ENCODE assay signal across 9 cellular contexts in the genomic region with DNA sequence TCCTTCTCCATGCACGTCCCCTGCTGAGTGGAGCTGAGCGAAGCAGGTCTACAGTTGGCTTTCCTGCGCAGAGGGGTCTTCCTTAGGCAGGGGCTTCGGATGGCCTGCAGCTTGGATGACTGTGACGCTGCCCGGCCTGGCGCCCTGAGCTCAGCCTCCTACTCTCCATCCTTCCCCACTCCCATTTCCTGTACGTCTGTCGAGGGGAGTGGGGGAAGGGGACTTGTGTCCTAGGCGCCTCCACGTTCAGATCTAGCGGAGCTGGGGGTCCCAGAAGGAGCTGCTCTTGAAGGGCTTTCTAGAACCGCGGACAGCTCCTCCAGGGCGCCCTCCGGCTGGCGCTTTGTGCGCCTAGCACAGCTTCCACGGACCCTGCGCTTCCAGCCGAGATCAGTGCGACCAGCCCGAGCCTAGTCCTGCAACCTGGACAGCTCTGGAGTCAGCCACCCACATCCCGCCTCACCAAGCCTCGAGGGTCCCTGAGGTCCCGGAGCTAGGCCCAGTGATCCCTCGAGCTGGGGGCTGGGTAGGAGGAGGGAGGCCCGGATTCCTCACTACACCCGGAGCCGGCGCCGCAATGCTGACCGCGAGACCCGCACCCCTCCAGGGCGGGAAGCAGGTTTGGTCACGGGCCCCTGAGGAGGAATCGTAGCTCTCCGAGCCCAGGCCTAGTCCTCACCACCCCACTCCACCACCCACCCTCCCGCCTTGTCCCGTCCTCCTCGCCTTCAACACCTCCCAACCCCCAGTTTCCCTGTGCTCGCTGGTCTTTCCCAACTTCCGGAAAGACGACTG. TPM values are rescaled to one million over a fixed set of nuclear protein-coding genes. Genes with fewer than 3 reads are reported as not detected.
DNase-seq lines count a peak whose midpoint lies in the region; ATAC-seq, FAIRE-seq and TF ChIP-seq lines count a peak whose summit lies in the region.
"Had no signal": no experiment of that assay in that cellular context is flagged by ENCODE, and none has a peak within 500 bp of the region (broad histone marks: within the 10 kb centered on the region; RNA-seq: fewer than 3 reads in every experiment).

No MANE protein-coding gene starts in this region.

- H3K9me3 ChIP-seq in HepG2 (ENCODE audit: low read length) (no peaks in the 10 kb centered on the region), subcutaneous abdominal adipose tissue (ENCODE audit: control insufficient read depth in 5 of 5, low read length in 5 of 5) (no peaks in the 10 kb centered on the region)

- no peak for DNase-seq in activated CD4-positive, alpha-beta T cell treated with anti-CD3 and anti-CD28 coated beads, Interleukin-2, amount 10 ng/mL, durations not matched to agents 24 days and 14 days
- no peak for DNase-seq in activated CD4-positive, alpha-beta T cell treated with anti-CD3 and anti-CD28 coated beads, Interleukin-2, amount 50 U/mL, for 4 hours
- DNase-seq in activated B cell treated with CpG ODN at 0.5 μM for 24 hours, result no peak
- no peak for DNase-seq in HepG2 (ENCODE audit: low spot score)
- DNase-seq in MV-4-11 (lab: John Stamatoyannopoulos, UW), result no peak
- DNase-seq: SIG-M5 had no signal

- no peaks in the 10 kb centered on the region for H3K9me3 Mint-ChIP-seq in activated CD4-positive, alpha-beta T cell treated with anti-CD3 and anti-CD28 coated beads, Interleukin-2, amount 10 ng/mL, durations not matched to agents 24 days and 14 days
- no peaks in the 10 kb centered on the region for H3K9me3 Mint-ChIP-seq in activated B cell treated with CpG ODN at 0.5 μM for 24 hours

- H3K36me3 ChIP-seq in HepG2 (replicated peaks in 1 of 2; ENCODE audit: control insufficient read depth in 1 of 2, insufficient read depth in 2 of 2, low read length in 2 of 2) (no peaks in the 10 kb centered on the region), subcutaneous abdominal adipose tissue (ENCODE audit: control insufficient read depth in 5 of 5, insufficient read depth in 5 of 5, low read length in 5 of 5) (no peaks in the 10 kb centered on the region)

- in situ Hi-C loops in HepG2 (cut with HindIII; ENCODE audit: extremely low pct_ligation_motif_present, low pct_unique_long_range_greater_than_20kb), result no loop called here

- H3K27me3 Mint-ChIP-seq in activated CD4-positive, alpha-beta T cell treated with anti-CD3 and anti-CD28 coated beads, Interleukin-2, amount 10 ng/mL, durations not matched to agents 24 days and 14 days, result peaks cover 67% of the 10 kb centered on the region
- peaks cover 49% of the 10 kb centered on the region for H3K27me3 Mint-ChIP-seq in activated B cell treated with CpG ODN at 0.5 μM for 24 hours

- intact Hi-C loops in activated CD4-positive, alpha-beta T cell treated with anti-CD3 and anti-CD28 coated beads, Interleukin-2, amount 10 ng/mL, durations not matched to agents 24 days and 14 days (cut with micrococcal nuclease), result no loop called here
- intact Hi-C loops in activated B cell treated with CpG ODN at 0.5 μM for 24 hours (cut with micrococcal nuclease) (no loop called here), HepG2 (cut with micrococcal nuclease; ENCODE audit: unreplicated experiment) (no loop called here)

- CTCF ChIA-PET in activated B cell treated with CpG ODN at 0.5 μM for 24 hours (lab: Charles Lee), result no interaction called here
- CTCF ChIA-PET in HepG2 (lab: Yijun Ruan, JAX; ENCODE audit: low intra/inter-chr PET ratio, low total read pairs), result no interaction called here

- TF ChIP-seq EP300 in HepG2 (IDR thresholded peaks at IDR 0.05; ENCODE audit: low read depth in 2 of 2, low read length in 2 of 2) (no peak), HepG2 (CRISPR knock-in tag; IDR thresholded peaks at IDR 0.05; ENCODE audit: borderline replicate concordance) (no peak)

- 19% methylated on average over 25 of the region's 45 CpGs for WGBS in HepG2 (ENCODE audit: low lambda C conversion rate)

- peaks cover 6% of the 10 kb centered on the region for H3K4me1 Mint-ChIP-seq in activated CD4-positive, alpha-beta T cell treated with anti-CD3 and anti-CD28 coated beads, Interleukin-2, amount 10 ng/mL, durations not matched to agents 24 days and 14 days
- H3K4me1 Mint-ChIP-seq in activated B cell treated with CpG ODN at 0.5 μM for 24 hours, result peaks cover 26% of the 10 kb centered on the region

- TF ChIP-seq RAD21 in HepG2 (CRISPR knock-in tag; IDR thresholded peaks at IDR 0.05), result no peak

- H3K4me3 Mint-ChIP-seq in activated CD4-positive, alpha-beta T cell treated with anti-CD3 and anti-CD28 coated beads, Interleukin-2, amount 10 ng/mL, durations not matched to agents 24 days and 14 days, result peak overlapping the region; percentile 51
- H3K4me3 Mint-ChIP-seq in activated B cell treated with CpG ODN at 0.5 μM for 24 hours, result peak overlapping the region; percentile 62

- no peaks in the 10 kb centered on the region for H3K79me2 ChIP-seq in HepG2 (ENCODE audit: insufficient read depth, low read length)

- FAIRE-seq in HepG2 (lab: Jason Lieb, UNC), result no peak

- 0 out of 2 replicates have a peak, but pooled peaks cover 2% of the 10 kb centered on the region for H4K20me1 ChIP-seq in HepG2 (ENCODE audit: insufficient read depth, low read length)

- H3K4me1 ChIP-seq in HepG2 (ENCODE audit: insufficient read depth, low read length) (peaks cover 18% of the 10 kb centered on the region), subcutaneous abdominal adipose tissue (ENCODE audit: control insufficient read depth in 5 of 5, insufficient read depth in 5 of 5, low read length in 5 of 5) (peaks cover 0 to 57% (median 35%) of the 10 kb centered on the region in 5 donors)

- H3K4me3 ChIP-seq in HepG2 (replicated peaks in 1 of 3; ENCODE audit: insufficient read depth in 1 of 3, low read depth in 2 of 3, low read length in 3 of 3), result no peak overlapping the region
- peak overlapping the region in 4 of 5 donors; percentile 46 to 72 (median 62) for H3K4me3 ChIP-seq in subcutaneous abdominal adipose tissue (ENCODE audit: low read depth in 1 of 5, low read length in 5 of 5)

- TF ChIP-seq POLR2A in HepG2 (IDR thresholded peaks at IDR 0.05; ENCODE audit: insufficient read depth in 1 of 2, low read depth in 2 of 2, low read length in 2 of 2), result no peak

- no peak for TF ChIP-seq CTCF in activated B cell treated with CpG ODN at 0.5 μM for 24 hours (IDR thresholded peaks at IDR 0.05)
- no peak for TF ChIP-seq CTCF in HepG2 (CRISPR knock-in tag; IDR thresholded peaks at IDR 0.05)

- H3K27me3 ChIP-seq in HepG2 (ENCODE audit: control insufficient read depth in 1 of 2, insufficient read depth in 2 of 2, low read length in 2 of 2) (peaks cover 12 to 82% of the 10 kb centered on the region in 2 experiments), subcutaneous abdominal adipose tissue (ENCODE audit: control insufficient read depth in 5 of 5, insufficient read depth in 4 of 5, low read length in 5 of 5) (peaks cover 24 to 59% (median 43%) of the 10 kb centered on the region in 5 donors)

- no peak overlapping the region for H3K4me2 ChIP-seq in HepG2 (ENCODE audit: low read depth, low read length)

- H2AFZ ChIP-seq in HepG2 (ENCODE audit: low read length), result no peak overlapping the region

- H3K27ac ChIP-seq in HepG2 (ENCODE audit: extremely low read length, insufficient read depth, low read length) (no peak overlapping the region), subcutaneous abdominal adipose tissue (ENCODE audit: low read depth, low read length) (no peak overlapping the region)

- H3K9ac ChIP-seq in HepG2 (ENCODE audit: insufficient read depth, low read depth, low read length) (no peak overlapping the region), subcutaneous abdominal adipose tissue (ENCODE audit: low read length in 5 of 5) (no peak overlapping the region)

- H3K27ac Mint-ChIP-seq in activated CD4-positive, alpha-beta T cell treated with anti-CD3 and anti-CD28 coated beads, Interleukin-2, amount 10 ng/mL, durations not matched to agents 24 days and 14 days, result no peak overlapping the region
- no peak overlapping the region for H3K27ac Mint-ChIP-seq in activated B cell treated with CpG ODN at 0.5 μM for 24 hours

- peaks cover 4% of the 10 kb centered on the region for H3K36me3 Mint-ChIP-seq in activated CD4-positive, alpha-beta T cell treated with anti-CD3 and anti-CD28 coated beads, Interleukin-2, amount 10 ng/mL, durations not matched to agents 24 days and 14 days (ENCODE audit: low read depth)
- H3K36me3 Mint-ChIP-seq in activated B cell treated with CpG ODN at 0.5 μM for 24 hours (ENCODE audit: low read depth), result no peaks in the 10 kb centered on the region

- POLR2A ChIA-PET in activated B cell treated with CpG ODN at 0.5 μM for 24 hours (lab: Charles Lee), result no interaction called here
- POLR2A ChIA-PET in HepG2 (lab: Yijun Ruan, JAX), result no interaction called here

- ATAC-seq in activated B cell treated with CpG ODN at 0.5 μM for 24 hours (ENCODE audit: low read depth), result no peak
- ATAC-seq in HepG2, result no peak
- no peak for ATAC-seq in HG02571 (IDR thresholded peaks at IDR 0.05; ENCODE audit: unreplicated experiment)
- ATAC-seq in GM19324 (IDR thresholded peaks at IDR 0.05; ENCODE audit: low FRiP score, unreplicated experiment), result no peak

- BruUV-seq in HepG2 (replicated peaks; lab: Mats Ljungman, UMichigan), result no TSS peak

RNA-seq across cellular contexts. Expression of gene GRID1, which starts 1.8 kb away (rescaled TPM):
- not detected in 2 replicates for total RNA-seq in activated CD4-positive, alpha-beta T cell treated with anti-CD3 and anti-CD28 coated beads, Interleukin-2, amount 10 ng/mL, durations not matched to agents 24 days and 14 days
- total RNA-seq in activated B cell treated with CpG ODN at 0.5 μM for 24 hours (not detected in 2 replicates), HepG2 (2016; rRNA removed; fragmentation: Illumina TruSeq; extraction: Trizol) (not detected in 2 replicates)
- total RNA-seq in HepG2 (2016; cell fraction: cytosol; rRNA removed; fragmentation: Illumina TruSeq; extraction: Trizol; ENCODE audit: low read depth), result not detected in 2 replicates
- not detected in 2 replicates for total RNA-seq in HepG2 (2016; cell fraction: insoluble cytoplasmic fraction; rRNA removed; fragmentation: Illumina TruSeq; extraction: Trizol)
- total RNA-seq in HepG2 (2016; cell fraction: membrane; rRNA removed; fragmentation: Illumina TruSeq; extraction: Trizol), result not detected in 2 replicates
- not detected in 2 replicates for total RNA-seq in HepG2 (2016; cell fraction: nucleus; rRNA removed; fragmentation: Illumina TruSeq; extraction: Trizol)
- 0.03 and 0.05 TPM in 2 replicates for polyA plus RNA-seq in HepG2 (2011; rRNA removed)
- polyA plus RNA-seq in HepG2 (2011; cell fraction: cytosol; rRNA removed), result 0.01 and 0.03 TPM in 2 replicates
- polyA plus RNA-seq in HepG2 (2011; cell fraction: nucleus; rRNA removed), result not detected in 2 replicates
- not detected in 2 replicates for polyA plus RNA-seq in HepG2 (2012)
- polyA plus RNA-seq in HepG2 (2016; cell fraction: cytosol; fragmentation: Illumina TruSeq; extraction: Trizol; ENCODE audit: low read depth), result not detected in 2 replicates
- polyA plus RNA-seq in HepG2 (2016; cell fraction: insoluble cytoplasmic fraction; fragmentation: Illumina TruSeq; extraction: Trizol; ENCODE audit: low read depth), result not detected in 2 replicates
- not detected in 2 replicates for polyA plus RNA-seq in HepG2 (2016; cell fraction: membrane; fragmentation: Illumina TruSeq; extraction: Trizol; ENCODE audit: low read depth)
- polyA plus RNA-seq in HepG2 (2016; cell fraction: nucleus; fragmentation: Illumina TruSeq; extraction: Trizol; ENCODE audit: insufficient read depth, low read depth), result not detected in 2 replicates
- 5.3 TPM in 1 of 2 replicates, not detected in the other for polyA minus RNA-seq in HepG2 (2011; rRNA and poly(A)+ RNA removed; ENCODE audit: low replicate concordance)
- not detected in 2 replicates for polyA minus RNA-seq in HepG2 (2011; cell fraction: cytosol; rRNA and poly(A)+ RNA removed)
- 0.25 TPM in 1 of 2 replicates, not detected in the other for polyA minus RNA-seq in HepG2 (2011; cell fraction: nucleus; rRNA and poly(A)+ RNA removed)

Comparison
In these comparisons a context has a peak if more than half of its experiments do, and no peak if none do; other contexts are left out.
1. H3K4me3 ChIP-seq: peak in subcutaneous abdominal adipose tissue (4 of 5); none in HepG2 (0 of 3).